ENCODE assay signal across 14 cellular contexts in genomic region chr13:95234242-95234641, GRCh38.
A peak's percentile ranks its signal among the peaks of the same experiment; 100 is the strongest.
DNase-seq lines count a peak whose midpoint lies in the region; ATAC-seq and TF ChIP-seq lines count a peak whose summit lies in the region.
"Had no signal": no experiment of that assay in that cellular context is flagged by ENCODE, and none has a peak within 500 bp of the region (broad histone marks: within the 10 kb centered on the region; RNA-seq: fewer than 3 reads in every experiment).

No MANE protein-coding gene starts in this region.

- intact Hi-C loops in activated T-helper 1 cell treated with anti-CD3 and anti-CD28 coated beads, Interleukin-12 subunit alpha, Interleukin-12 subunit beta, Interleukin-2, Interleukin-4 antibody, amounts not matched to agents 30 ng/mL and 10 ng/mL and 1 ng/mL, durations not matched to agents 14 hours and 24 hours and 36 hours (cut with micrococcal nuclease), result no loop called here
- intact Hi-C loops in sciatic nerve (cut with DNase I), result no loop called here

- no peaks in the 10 kb centered on the region for H3K9me2 ChIP-seq in SU-DHL-6 (replicated peaks; ENCODE audit: insufficient read depth, low read length)

- no peaks in the 10 kb centered on the region for H3K27me3 Mint-ChIP-seq in activated T-helper 1 cell treated with anti-CD3 and anti-CD28 coated beads, Interleukin-12 subunit alpha, Interleukin-12 subunit beta, Interleukin-2, Interleukin-4 antibody, amounts not matched to agents 30 ng/mL and 10 ng/mL and 1 ng/mL, durations not matched to agents 14 hours and 24 hours and 36 hours (ENCODE audit: insufficient read depth)
- H3K27me3 Mint-ChIP-seq: activated naive CD8-positive, alpha-beta T cell treated with anti-CD3 and anti-CD28 coated beads for 36 hours had no signal

- H3K4me1 ChIP-seq in HAP-1, result no peaks in the 10 kb centered on the region

- H3K79me2 ChIP-seq in SU-DHL-6 (ENCODE audit: insufficient read depth, low read length), result no peaks in the 10 kb centered on the region

- CTCF ChIA-PET in GM10248 (lab: Yijun Ruan, JAX), result interaction anchor here (1.7 kb wide), 1 partner anchor 170 kb away, joined by 6 read pairs; no protein-coding TSS in a partner anchor

- H3K36me3 ChIP-seq in SU-DHL-6 (ENCODE audit: low read length) (peaks cover 5% of the 10 kb centered on the region; the same call in 1 of the 2 replicates), HAP-1 (replicated peaks) (no peaks in the 10 kb centered on the region)

- no peaks in the 10 kb centered on the region for H4K20me1 ChIP-seq in SU-DHL-6 (ENCODE audit: low read depth, low read length)

- H3K4me3 ChIP-seq in SU-DHL-6 (ENCODE audit: insufficient read depth, low read length, poor library complexity, severe bottlenecking), result no peak overlapping the region
- H3K4me3 ChIP-seq in HAP-1, result no peak overlapping the region
- H3K4me3 ChIP-seq: BLaER1 treated with 17β-estradiol and CSF1 and Interleukin-3, amounts not matched to agents 10 nM and 100 nM had no signal

- no peaks in the 10 kb centered on the region for H3K36me3 Mint-ChIP-seq in activated T-helper 1 cell treated with anti-CD3 and anti-CD28 coated beads, Interleukin-12 subunit alpha, Interleukin-12 subunit beta, Interleukin-2, Interleukin-4 antibody, amounts not matched to agents 30 ng/mL and 10 ng/mL and 1 ng/mL, durations not matched to agents 14 hours and 24 hours and 36 hours (ENCODE audit: low read depth)

- in situ Hi-C loops in HAP-1 (cut with MboI; ENCODE audit: low sequenced_read_pairs), result no loop called here

- no peak for DNase-seq in activated T-helper 1 cell treated with anti-CD3 and anti-CD28 coated beads, Interleukin-12 subunit alpha, Interleukin-12 subunit beta, Interleukin-2, Interleukin-4 antibody, amounts not matched to agents 30 ng/mL and 10 ng/mL and 1 ng/mL, durations not matched to agents 14 hours and 24 hours and 36 hours (ENCODE audit: low spot score)
- DNase-seq in GM10248 (ENCODE audit: extremely low spot score), result no peak
- DNase-seq in HAP-1 (ENCODE audit: low spot score in 2 of 2), result no peak
- DNase-seq in sciatic nerve (ENCODE audit: low spot score), result no peak
- DNase-seq: activated naive CD8-positive, alpha-beta T cell treated with anti-CD3 and anti-CD28 coated beads for 36 hours; GDM1; H9; NCI-H187 treated with DMSO at 0.1 percent for 48 hours; posterior cingulate gyrus had no signal

- H3K4me1 Mint-ChIP-seq in activated T-helper 1 cell treated with anti-CD3 and anti-CD28 coated beads, Interleukin-12 subunit alpha, Interleukin-12 subunit beta, Interleukin-2, Interleukin-4 antibody, amounts not matched to agents 30 ng/mL and 10 ng/mL and 1 ng/mL, durations not matched to agents 14 hours and 24 hours and 36 hours (ENCODE audit: low read depth), result no peaks in the 10 kb centered on the region

- H3K27ac ChIP-seq in SU-DHL-6 (ENCODE audit: low read depth, low read length), result peak overlapping the region; percentile 48; the same call in 1 of the 2 replicates
- H3K27ac ChIP-seq: BLaER1 treated with 17β-estradiol and CSF1 and Interleukin-3, amounts not matched to agents 10 nM and 100 nM had no signal

- H2AFZ ChIP-seq in SU-DHL-6 (ENCODE audit: low read depth, low read length, severe bottlenecking), result no peak overlapping the region

- no peaks in the 10 kb centered on the region for H3F3A ChIP-seq in SU-DHL-6 (ENCODE audit: insufficient read depth)

- H3K9me3 Mint-ChIP-seq in activated T-helper 1 cell treated with anti-CD3 and anti-CD28 coated beads, Interleukin-12 subunit alpha, Interleukin-12 subunit beta, Interleukin-2, Interleukin-4 antibody, amounts not matched to agents 30 ng/mL and 10 ng/mL and 1 ng/mL, durations not matched to agents 14 hours and 24 hours and 36 hours, result no peaks in the 10 kb centered on the region
- H3K9me3 Mint-ChIP-seq: activated naive CD8-positive, alpha-beta T cell treated with anti-CD3 and anti-CD28 coated beads for 36 hours; H9 had no signal

- H3K4me3 Mint-ChIP-seq in activated T-helper 1 cell treated with anti-CD3 and anti-CD28 coated beads, Interleukin-12 subunit alpha, Interleukin-12 subunit beta, Interleukin-2, Interleukin-4 antibody, amounts not matched to agents 30 ng/mL and 10 ng/mL and 1 ng/mL, durations not matched to agents 14 hours and 24 hours and 36 hours, result no peak overlapping the region
- H3K4me3 Mint-ChIP-seq: activated naive CD8-positive, alpha-beta T cell treated with anti-CD3 and anti-CD28 coated beads for 36 hours; H9 had no signal

- ATAC-seq in GM18868 (IDR thresholded peaks at IDR 0.05; ENCODE audit: unreplicated experiment) (peak; percentile 88), GM21528 (IDR thresholded peaks at IDR 0.05; ENCODE audit: low FRiP score, unreplicated experiment) (peak; percentile 78), HG03066 (IDR thresholded peaks at IDR 0.05; ENCODE audit: low read depth, unreplicated experiment) (peak; percentile 95), sciatic nerve (no peak)

- H3K9me3 ChIP-seq in SU-DHL-6 (ENCODE audit: insufficient read depth, low read length) (no peaks in the 10 kb centered on the region), HAP-1 (no peaks in the 10 kb centered on the region)
- H3K9me3 ChIP-seq: BLaER1 treated with 17β-estradiol and CSF1 and Interleukin-3, amounts not matched to agents 10 nM and 100 nM had no signal

- H3K4me2 ChIP-seq in SU-DHL-6 (ENCODE audit: low read depth, low read length, poor library complexity, severe bottlenecking), result peak overlapping the region; percentile 56
- H3K4me2 ChIP-seq: BLaER1 treated with 17β-estradiol and CSF1 and Interleukin-3, amounts not matched to agents 10 nM and 100 nM had no signal

- no peak overlapping the region for H3K27ac Mint-ChIP-seq in activated T-helper 1 cell treated with anti-CD3 and anti-CD28 coated beads, Interleukin-12 subunit alpha, Interleukin-12 subunit beta, Interleukin-2, Interleukin-4 antibody, amounts not matched to agents 30 ng/mL and 10 ng/mL and 1 ng/mL, durations not matched to agents 14 hours and 24 hours and 36 hours
- H3K27ac Mint-ChIP-seq: activated naive CD8-positive, alpha-beta T cell treated with anti-CD3 and anti-CD28 coated beads for 36 hours; H9 had no signal

- no peak overlapping the region for H3K9ac ChIP-seq in SU-DHL-6 (ENCODE audit: low read length)
- H3K9ac ChIP-seq: BLaER1 treated with 17β-estradiol and CSF1 and Interleukin-3, amounts not matched to agents 10 nM and 100 nM had no signal

- POLR2A ChIA-PET in GM10248 (lab: Yijun Ruan, JAX), result no interaction called here

- H3K27me3 ChIP-seq in SU-DHL-6 (ENCODE audit: low read length) (no peaks in the 10 kb centered on the region), HAP-1 (ENCODE audit: low read depth) (no peaks in the 10 kb centered on the region)
- H3K27me3 ChIP-seq: BLaER1 treated with 17β-estradiol and CSF1 and Interleukin-3, amounts not matched to agents 10 nM and 100 nM had no signal

- TF ChIP-seq CTCF in SU-DHL-6 (IDR thresholded peaks at IDR 0.05; ENCODE audit: insufficient read depth, low read length, poor library complexity, severe bottlenecking), result no peak
- TF ChIP-seq CTCF in GM10248 (IDR thresholded peaks at IDR 0.05; ENCODE audit: control extremely low read depth, extremely low read depth, low read depth, missing control alignments), result no peak
